In genomic region chr20:32357869-32358631, GRCh38 we compare ENCODE assay signal across 8 cellular contexts. TPM values are rescaled to one million over a fixed set of nuclear protein-coding genes. Genes with fewer than 3 reads are reported as not detected.
DNase-seq lines count a peak whose midpoint lies in the region; ATAC-seq and TF ChIP-seq lines count a peak whose summit lies in the region.

Gene ASXL1 (plus strand): TSS chr20:32358331. CDS start chr20:32358776, 445 bp downstream.

- TF ChIP-seq POLR2A in breast epithelium (IDR thresholded peaks at IDR 0.05): peak; percentile 21

- peak; percentile 72 for ATAC-seq in GM18868 (IDR thresholded peaks at IDR 0.05; ENCODE audit: unreplicated experiment)
- peak; percentile 65 for ATAC-seq in HG03108 (IDR thresholded peaks at IDR 0.05; ENCODE audit: unreplicated experiment)

- H3K4me1 ChIP-seq in ACC112 (ENCODE audit: control insufficient read depth, insufficient read depth, low read length, unreplicated experiment): peaks cover 50% of the 10 kb centered on the region
- H3K4me1 ChIP-seq in breast epithelium: no peaks in the 10 kb centered on the region

- no peak for TF ChIP-seq CTCF in VCaP (conservative IDR thresholded peaks at IDR 0.05)
- TF ChIP-seq CTCF in breast epithelium (IDR thresholded peaks at IDR 0.05): peak in 1 of 3 donors; percentile 8

- H3K27me3 ChIP-seq in ACC112 (ENCODE audit: insufficient read depth, low read length) (no peaks in the 10 kb centered on the region), breast epithelium (no peaks in the 10 kb centered on the region)

- peak within 1 kb of the TSS; percentile 91 for H3K27ac ChIP-seq in ACC112 (ENCODE audit: low read depth, low read length)
- peak within 1 kb of the TSS; percentile 98 for H3K27ac ChIP-seq in VCaP
- H3K27ac ChIP-seq in breast epithelium: peak within 1 kb of the TSS; percentile 97 to 99
- peak within 1 kb of the TSS; percentile 92 to 99 (median 98) for H3K27ac ChIP-seq in skin epidermis

- H3K9me3 ChIP-seq in breast epithelium: no peaks in the 10 kb centered on the region
- no peaks in the 10 kb centered on the region for H3K9me3 ChIP-seq in iPS-18c (ENCODE audit: control insufficient read depth, insufficient read depth, low read length)

- peaks cover 42% of the 10 kb centered on the region for H3K79me2 ChIP-seq in ACC112 (ENCODE audit: control insufficient read depth, insufficient read depth, low read length, unreplicated experiment)

- intact Hi-C loops in breast epithelium (cut with DNase I; ENCODE audit: low total_unique reads): no loop called here

- H3K4me3 ChIP-seq in ACC112 (ENCODE audit: low read depth, low read length): peak within 1 kb of the TSS; percentile 90
- peak within 1 kb of the TSS; percentile 81 to 96 (median 83) for H3K4me3 ChIP-seq in breast epithelium
- peak within 1 kb of the TSS; percentile 97 for H3K4me3 ChIP-seq in iPS-18c (ENCODE audit: insufficient read depth, low read depth, low read length)
- peak within 1 kb of the TSS; percentile 61 to 93 (median 84) for H3K4me3 ChIP-seq in skin epidermis

- DNase-seq in NCI-H2196 treated with DMSO at 0.1 percent for 48 hours (lab: John Stamatoyannopoulos, UW; ENCODE audit: unreplicated experiment): peak; percentile 94
- DNase-seq in breast epithelium (ENCODE audit: low spot score in 2 of 2): peak; percentile 93 to 97

- H3K36me3 ChIP-seq in ACC112 (ENCODE audit: insufficient read depth, low read length): no peaks in the 10 kb centered on the region
- no peaks in the 10 kb centered on the region for H3K36me3 ChIP-seq in breast epithelium

- peak within 1 kb of the TSS; percentile 74 for H2AFZ ChIP-seq in ACC112 (ENCODE audit: low read length, unreplicated experiment)

RNA-seq across cellular contexts. Expression of gene ASXL1, which starts in this region (rescaled TPM):
- 100 to 1,000 TPM in 1 of 3 donors, 10 to 100 TPM in 2; 73.3 to 102 (median 97.3) TPM for total RNA-seq in breast epithelium

Comparison
In these comparisons a context has a peak if more than half of its experiments do, and no peak if none do; other contexts are left out.
1. Peak in every context shown above with its lines: DNase-seq, ATAC-seq, H3K4me3 ChIP-seq and H3K27ac ChIP-seq.